ENCODE assay signal across 8 cellular contexts in genomic region chr1:29181413-29182225, GRCh38. TPM values are rescaled to one million over a fixed set of nuclear protein-coding genes. Genes with fewer than 3 reads are reported as not detected.
DNase-seq lines count a peak whose midpoint lies in the region; ATAC-seq, FAIRE-seq and TF ChIP-seq lines count a peak whose summit lies in the region.

Gene SRSF4, minus strand, starts transcription at chr1:29181900. Its CDS starts 148 bp downstream, at chr1:29181752.

- peak; percentile 98 for DNase-seq in GM12891 (ENCODE audit: insufficient read length, low spot score)
- peak; percentile 98 for DNase-seq in NCI-H1436 (lab: John Stamatoyannopoulos, UW)
- DNase-seq in T follicular helper cell (ENCODE audit: low read depth) = peak; percentile 98
- peak; percentile 99 for DNase-seq in adipocyte (ENCODE audit: low read depth)
- peak; percentile 99 for DNase-seq in Right ventricle myocardium superior
- DNase-seq in tibial nerve (ENCODE audit: low spot score in 2 of 2) = peak; percentile 92 to 95

- H3K79me2 ChIP-seq in parathyroid adenoma = peaks cover 21% of the 10 kb centered on the region

- TF ChIP-seq CTCF in parathyroid adenoma (IDR thresholded peaks at IDR 0.05) = peak; percentile 75
- peak; percentile 75 to 94 (median 88) for TF ChIP-seq CTCF in tibial nerve (IDR thresholded peaks at IDR 0.05)

- H2AFZ ChIP-seq in parathyroid adenoma = peak within 1 kb of the TSS; percentile 98

- peak; percentile 87 for ATAC-seq in HG02840 (IDR thresholded peaks at IDR 0.05; ENCODE audit: low FRiP score, unreplicated experiment)
- ATAC-seq in Right ventricle myocardium superior (ENCODE audit: poor library complexity) = peak; percentile 97

- H3K36me3 ChIP-seq in adipocyte (ENCODE audit: control insufficient read depth, insufficient read depth, low read length, severe bottlenecking) (peaks cover 9% of the 10 kb centered on the region), parathyroid adenoma (ENCODE audit: control insufficient read depth, insufficient read depth, low read length) (no peaks in the 10 kb centered on the region), tibial nerve (no peaks in the 10 kb centered on the region)

- 0 to 1% methylated on average over 40 to 87 of the region's 100 CpGs for WGBS in tibial nerve, 2 donors

- TF ChIP-seq EP300 in tibial nerve (IDR thresholded peaks at IDR 0.05) = peak; percentile 70 to 87

- intact Hi-C loops in Right ventricle myocardium superior (cut with DNase I) = no loop called here

- H3K9ac ChIP-seq in adipocyte (ENCODE audit: low read length) (peak within 1 kb of the TSS; percentile 100), parathyroid adenoma (peak within 1 kb of the TSS; percentile 100)

- peak within 1 kb of the TSS; percentile 73 for H3K4me2 ChIP-seq in parathyroid adenoma (ENCODE audit: low read length)

- H3K27ac ChIP-seq in parathyroid adenoma (peak within 1 kb of the TSS; percentile 100), tibial nerve (peak within 1 kb of the TSS; percentile 98 to 100 (median 100))

- H3K4me3 ChIP-seq in adipocyte (ENCODE audit: low read length) (peak within 1 kb of the TSS; percentile 99), parathyroid adenoma (ENCODE audit: low read depth, low read length) (peak within 1 kb of the TSS; percentile 91), tibial nerve (peak within 1 kb of the TSS; percentile 79 to 97 (median 87))

- FAIRE-seq in GM12891 (lab: Jason Lieb, UNC) = peak; percentile 98

- H3K27me3 ChIP-seq in adipocyte (replicated peaks; ENCODE audit: control insufficient read depth, insufficient read depth, low read length) = no peaks in the 10 kb centered on the region
- no peaks in the 10 kb centered on the region for H3K27me3 ChIP-seq in parathyroid adenoma (ENCODE audit: control insufficient read depth, insufficient read depth, low read length)
- no peaks in the 10 kb centered on the region for H3K27me3 ChIP-seq in tibial nerve

- H3K9me3 ChIP-seq in adipocyte (ENCODE audit: control insufficient read depth, low read length) (no peaks in the 10 kb centered on the region), parathyroid adenoma (ENCODE audit: control insufficient read depth, low read length) (no peaks in the 10 kb centered on the region), tibial nerve (no peaks in the 10 kb centered on the region)

- peaks cover 42% of the 10 kb centered on the region for H3K4me1 ChIP-seq in adipocyte (ENCODE audit: control insufficient read depth, insufficient read depth, low read length)
- H3K4me1 ChIP-seq in parathyroid adenoma = no peaks in the 10 kb centered on the region
- H3K4me1 ChIP-seq in tibial nerve = peaks cover 0 to 47% (median 40%) of the 10 kb centered on the region in 4 donors

- peak; percentile 86 for TF ChIP-seq POLR2A in GM12891 (IDR thresholded peaks at IDR 0.05; ENCODE audit: low read depth, low read length)
- peak; percentile 72 to 94 for TF ChIP-seq POLR2A in tibial nerve (IDR thresholded peaks at IDR 0.05)

TF ChIP-seq in GM12891, 5 proteins besides CTCF, POLR2A, EP300 and RAD21:
- TF ChIP-seq TAF1 (IDR thresholded peaks at IDR 0.05; ENCODE audit: low read depth, low read length) (peak; percentile 92), PAX5 (IDR thresholded peaks at IDR 0.05; ENCODE audit: insufficient read depth, low read length, severe bottlenecking) (peak; percentile 14), POU2F2 (IDR thresholded peaks at IDR 0.05; ENCODE audit: low read depth, low read length) (peak; percentile 44), SPI1 (IDR thresholded peaks at IDR 0.05; ENCODE audit: low read depth, low read length) (peak; percentile 54), POLR2AphosphoS5 (IDR thresholded peaks at IDR 0.05; ENCODE audit: low read depth, low read length) (peak; percentile 79; the same call in 1 of the 2 replicates)

RNA-seq across cellular contexts. Expression of gene SRSF4, which starts in this region (rescaled TPM):
- polyA plus RNA-seq in GM12891 (2012; ENCODE audit: low read depth, missing spikeins) = 58.9 TPM
- total RNA-seq in Right ventricle myocardium superior (50.9 TPM), tibial nerve (10 to 100 TPM; 63.4 to 75.9 (median 69.1) TPM)

Comparison
In these comparisons a context has a peak if more than half of its experiments do, and no peak if none do; other contexts are left out.
1. Peak in every context shown above with its lines: DNase-seq, ATAC-seq, H3K4me3 ChIP-seq and H3K27ac ChIP-seq.